ENCODE assay signal across 10 cellular contexts in the genomic region with DNA sequence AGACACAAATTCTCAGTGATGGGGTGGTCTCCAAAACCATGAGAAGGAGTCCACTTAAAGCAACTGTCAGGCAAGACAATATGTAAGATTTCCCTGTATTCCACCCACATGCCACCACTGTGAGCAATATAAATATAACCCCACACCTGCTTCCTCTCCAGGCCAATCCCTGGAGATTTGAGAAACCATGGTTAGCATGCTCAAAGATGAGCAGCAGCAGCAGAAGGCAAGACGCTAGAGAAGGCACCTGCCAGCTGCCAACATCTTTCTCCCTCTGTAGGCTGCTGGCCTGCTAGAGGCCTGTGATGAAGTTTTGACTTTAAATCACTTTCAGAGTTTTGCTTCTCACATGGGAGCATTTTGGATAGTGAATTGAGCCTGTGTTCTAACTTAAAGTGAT. TPM values are rescaled to one million over a fixed set of nuclear protein-coding genes. Genes with fewer than 3 reads are reported as not detected.
DNase-seq lines count a peak whose midpoint lies in the region; ATAC-seq and TF ChIP-seq lines count a peak whose summit lies in the region.
"Had no signal": no experiment of that assay in that cellular context is flagged by ENCODE, and none has a peak within 500 bp of the region (broad histone marks: within the 10 kb centered on the region; RNA-seq: fewer than 3 reads in every experiment).

No MANE protein-coding gene starts in this region.

- peak overlapping the region in 3 of 4 donors; percentile 52 to 74 (median 69) for H3K27ac ChIP-seq in body of pancreas
- H3K27ac ChIP-seq in lower lobe of right lung, result peak overlapping the region; percentile 15
- H3K27ac ChIP-seq in upper lobe of left lung, result peak overlapping the region; percentile 47 to 66 (median 62)
- H3K27ac ChIP-seq: VCaP had no signal

- no peaks in the 10 kb centered on the region for H3K27me3 Mint-ChIP-seq in activated naive CD4-positive, alpha-beta T cell treated with anti-CD3 and anti-CD28 coated beads, Interleukin-2, amount 50 U/mL, for 24 hours

- TF ChIP-seq POLR2A in body of pancreas (IDR thresholded peaks at IDR 0.05) (no peak), upper lobe of left lung (IDR thresholded peaks at IDR 0.05) (no peak)

- H3K9me3 Mint-ChIP-seq in activated naive CD4-positive, alpha-beta T cell treated with anti-CD3 and anti-CD28 coated beads, Interleukin-2, amount 50 U/mL, for 24 hours, result no peaks in the 10 kb centered on the region

- ATAC-seq in body of pancreas (no peak), lower lobe of right lung (peak in 1 of 2 donors; percentile 11), upper lobe of left lung (ENCODE audit: low FRiP score in 2 of 2) (peak in 1 of 2 donors; percentile 21), GM21526 (IDR thresholded peaks at IDR 0.05; ENCODE audit: low FRiP score, unreplicated experiment) (no peak)

- H3K4me1 Mint-ChIP-seq in activated naive CD4-positive, alpha-beta T cell treated with anti-CD3 and anti-CD28 coated beads, Interleukin-2, amount 50 U/mL, for 24 hours, result peaks cover 17% of the 10 kb centered on the region

- H3K4me1 ChIP-seq in body of pancreas (peaks cover 21% of the 10 kb centered on the region), lower lobe of right lung (peaks cover 19% of the 10 kb centered on the region), upper lobe of left lung (peaks cover 5 to 13% (median 12%) of the 10 kb centered on the region in 4 donors)

- TF ChIP-seq CTCF in body of pancreas (IDR thresholded peaks at IDR 0.05) (no peak), lower lobe of right lung (IDR thresholded peaks at IDR 0.05) (no peak), upper lobe of left lung (IDR thresholded peaks at IDR 0.05) (no peak)

- H3K4me3 ChIP-seq in body of pancreas, result no peak overlapping the region
- no peak overlapping the region for H3K4me3 ChIP-seq in lower lobe of right lung
- no peak overlapping the region for H3K4me3 ChIP-seq in upper lobe of left lung

- no peak for TF ChIP-seq EP300 in upper lobe of left lung (IDR thresholded peaks at IDR 0.05)

- no peak overlapping the region for H3K4me3 Mint-ChIP-seq in activated naive CD4-positive, alpha-beta T cell treated with anti-CD3 and anti-CD28 coated beads, Interleukin-2, amount 50 U/mL, for 24 hours

- 62 to 87% methylated on average over 1 of the region's 1 CpG for WGBS in body of pancreas, 2 donors
- WGBS in upper lobe of left lung, 2 donors, result 40 to 52% methylated on average over 1 of the region's 1 CpG

- H3K36me3 ChIP-seq in body of pancreas (replicated peaks in 1 of 2; ENCODE audit: insufficient read depth in 1 of 2, low read depth in 2 of 2) (no peaks in the 10 kb centered on the region), lower lobe of right lung (no peaks in the 10 kb centered on the region), upper lobe of left lung (no peaks in the 10 kb centered on the region)

- H3K9me3 ChIP-seq in body of pancreas, result no peaks in the 10 kb centered on the region
- H3K9me3 ChIP-seq in lower lobe of right lung, result no peaks in the 10 kb centered on the region
- no peaks in the 10 kb centered on the region for H3K9me3 ChIP-seq in upper lobe of left lung

- H3K27me3 ChIP-seq in body of pancreas (no peaks in the 10 kb centered on the region), lower lobe of right lung (ENCODE audit: low read depth) (no peaks in the 10 kb centered on the region), upper lobe of left lung (no peaks in the 10 kb centered on the region)

- peak overlapping the region; percentile 8 for H3K27ac Mint-ChIP-seq in activated naive CD4-positive, alpha-beta T cell treated with anti-CD3 and anti-CD28 coated beads, Interleukin-2, amount 50 U/mL, for 24 hours

- DNase-seq in activated naive CD4-positive, alpha-beta T cell (lab: John Stamatoyannopoulos, UW), result no peak
- DNase-seq in body of pancreas (no peak), lower lobe of right lung (no peak), upper lobe of left lung (no peak), HK-2 (ENCODE audit: unreplicated experiment) (no peak), hippocampal formation (lab: John Stamatoyannopoulos, UW) (no peak)
- DNase-seq: effector memory CD4-positive, alpha-beta T cell had no signal

- peaks cover 3% of the 10 kb centered on the region for H3K36me3 Mint-ChIP-seq in activated naive CD4-positive, alpha-beta T cell treated with anti-CD3 and anti-CD28 coated beads, Interleukin-2, amount 50 U/mL, for 24 hours

- intact Hi-C loops in body of pancreas (cut with DNase I), result no loop called here
- intact Hi-C loops in lower lobe of right lung (cut with DNase I), result no loop called here

RNA-seq across cellular contexts. Expression of gene SOD2, which starts 7.9 kb away (rescaled TPM):
- 100 to 1,000 TPM in 1 of 2 donors, 10 to 100 TPM in 1; 70.5 to 171 TPM for total RNA-seq in body of pancreas
- 352 TPM for total RNA-seq in lower lobe of right lung
- total RNA-seq in upper lobe of left lung, result 100 to 1,000 TPM; 116 to 478 (median 295) TPM

RNA-seq across cellular contexts. Expression of gene WTAP, which starts 26.3 kb away (rescaled TPM):
- total RNA-seq in body of pancreas, result 10 to 100 TPM; 56.8 to 58.7 TPM
- 78.4 TPM for total RNA-seq in lower lobe of right lung
- total RNA-seq in upper lobe of left lung, result 100 to 1,000 TPM in 2 of 6 donors, 10 to 100 TPM in 4; 67.0 to 123 (median 90.6) TPM

Comparison
In these comparisons a context has a peak if more than half of its experiments do, and no peak if none do; other contexts are left out.
1. H3K27ac ChIP-seq: peak in every context shown above with its lines; median percentile 69 in body of pancreas; 62 in upper lobe of left lung; 15 in lower lobe of right lung.